8 cellular contexts compared by ENCODE assay signal in the genomic region with DNA sequence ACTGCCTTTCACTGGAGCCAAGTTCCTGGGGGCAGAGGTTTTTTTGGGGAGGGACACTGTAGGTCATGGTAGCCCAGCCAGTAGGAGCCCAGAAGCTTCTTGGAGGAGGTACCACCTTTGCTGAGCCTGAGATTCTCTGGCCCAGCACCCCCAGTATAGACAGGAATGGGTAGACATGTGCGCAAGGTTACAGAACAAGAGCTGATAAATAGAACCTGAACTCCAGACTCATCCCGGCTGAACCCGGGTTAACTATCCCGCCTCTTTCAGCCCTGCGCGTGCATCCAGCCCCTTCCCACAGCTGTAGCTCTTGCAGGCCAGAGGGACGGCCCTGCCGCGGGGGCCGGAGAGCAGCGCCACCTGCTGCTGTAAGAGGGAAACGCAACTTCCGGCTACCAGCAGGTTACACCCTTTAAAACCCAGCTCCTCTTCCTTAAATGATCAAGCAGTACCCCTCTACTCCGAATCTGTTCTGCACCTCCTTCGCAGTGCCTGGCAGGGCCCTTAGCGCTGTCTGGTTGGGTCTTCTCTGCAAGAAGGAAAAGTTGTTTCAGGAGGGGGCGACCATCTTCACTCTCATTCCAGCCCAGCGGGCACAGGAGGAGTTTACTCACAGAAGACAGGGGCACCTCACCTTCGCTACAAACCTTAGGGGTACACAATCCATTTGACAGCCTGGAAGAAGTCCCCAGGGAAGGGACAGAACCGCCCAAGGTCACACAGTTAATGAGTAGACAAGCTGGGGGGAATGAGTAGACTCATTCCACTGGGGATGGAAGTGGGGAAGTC. TPM values are rescaled to one million over a fixed set of nuclear protein-coding genes. Genes with fewer than 3 reads are reported as not detected.
DNase-seq lines count a peak whose midpoint lies in the region; FAIRE-seq and TF ChIP-seq lines count a peak whose summit lies in the region.

No MANE protein-coding gene starts in this region.

- peaks cover 18% of the 10 kb centered on the region for H3K79me2 ChIP-seq in GM23248 (ENCODE audit: insufficient read depth)

- H3K27me3 ChIP-seq in GM23248 (replicated peaks; ENCODE audit: insufficient read depth) (no peaks in the 10 kb centered on the region), spleen (replicated peaks in 1 of 7) (peaks cover 4 to 26% (median 10%) of the 10 kb centered on the region in 7 donors)

- H3K9me3 ChIP-seq in GM23248 (ENCODE audit: low read depth) = no peaks in the 10 kb centered on the region
- H3K9me3 ChIP-seq in spleen = peaks cover 0 to 4% (median 0%) of the 10 kb centered on the region in 8 donors

- 0 out of 2 replicates have a peak, but pooled peaks cover 6% of the 10 kb centered on the region for H4K20me1 ChIP-seq in GM23248 (ENCODE audit: insufficient read depth)

- no peak overlapping the region for H3K4me2 ChIP-seq in GM23248 (ENCODE audit: unreplicated experiment)

- 24 to 27% methylated on average over 20 of the region's 20 CpGs for WGBS in GM23248 (ENCODE audit: low coverage in 1 of 2, low lambda C conversion rate in 2 of 2, missing lambda C conversion rate in 2 of 2), 2 experiments
- 17 to 19% (median 18%) methylated on average over 20 of the region's 20 CpGs for WGBS in spleen, 5 donors

- no peak overlapping the region for H2AFZ ChIP-seq in GM23248

- H3K9me2 ChIP-seq in GM23248 (ENCODE audit: insufficient read depth) = no peaks in the 10 kb centered on the region

- peak; percentile 92 for TF ChIP-seq CTCF in D721Med (IDR thresholded peaks at IDR 0.05; ENCODE audit: insufficient read depth, missing control alignments)
- peak; percentile 98 for TF ChIP-seq CTCF in astrocyte of the cerebellum (IDR thresholded peaks at IDR 0.05; ENCODE audit: low read depth, low read length, missing control alignments)
- peak; percentile 53 to 97 (median 89) for TF ChIP-seq CTCF in spleen (IDR thresholded peaks at IDR 0.05 in 8 of 11, conservative IDR thresholded peaks at IDR 0.05 in 3 of 11)

- intact Hi-C loops in spleen (cut with DNase I; ENCODE audit: low total_unique reads) = loop anchor here (10.0 kb wide), 1 partner anchor 81 kb away; no protein-coding TSS in a partner anchor

- peak; percentile 49 for DNase-seq in D721Med (ENCODE audit: insufficient read length, low spot score)
- DNase-seq in GM23248 = peak; percentile 60
- peak; percentile 64 for DNase-seq in NCI-H1105 treated with DMSO at 0.1 percent for 48 hours (lab: John Stamatoyannopoulos, UW)
- peak; percentile 9 for DNase-seq in T-helper 22 cell (ENCODE audit: low read depth)
- DNase-seq in astrocyte of the cerebellum (ENCODE audit: low read depth) = peak; percentile 24
- DNase-seq in hippocampal formation (lab: John Stamatoyannopoulos, UW) = peak; percentile 19 to 48
- peak; percentile 90 for DNase-seq in spleen
- DNase-seq in pons (ENCODE audit: low spot score) = no peak

- H3K4me1 ChIP-seq in GM23248 (ENCODE audit: insufficient read depth) = no peaks in the 10 kb centered on the region
- peaks cover 3 to 28% (median 12%) of the 10 kb centered on the region in 6 donors for H3K4me1 ChIP-seq in spleen

- no peak overlapping the region for H3K9ac ChIP-seq in GM23248

- 0 out of 2 replicates have a peak, but pooled peaks cover 5% of the 10 kb centered on the region for H3F3A ChIP-seq in GM23248 (ENCODE audit: insufficient read depth)

- H3K36me3 ChIP-seq in GM23248 (ENCODE audit: low read depth) (peaks cover 12% of the 10 kb centered on the region; the same call in 1 of the 2 replicates), spleen (peaks cover 0 to 39% (median 19%) of the 10 kb centered on the region in 6 donors)

- H3K4me3 ChIP-seq in GM23248 = no peak overlapping the region
- H3K4me3 ChIP-seq in astrocyte of the cerebellum (ENCODE audit: low read depth, low read length) = no peak overlapping the region
- no peak overlapping the region for H3K4me3 ChIP-seq in spleen

- H3K27ac ChIP-seq in GM23248 (no peak overlapping the region), spleen (peak overlapping the region in 1 of 8 donors; percentile 28)

- in situ Hi-C loops in GM23248 (cut with MboI) (no loop called here), astrocyte of the cerebellum (cut with HindIII; ENCODE audit: low sequenced_read_pairs) (no loop called here)

- FAIRE-seq in D721Med (lab: Jason Lieb, UNC) = no peak

- TF ChIP-seq POLR2A in spleen (IDR thresholded peaks at IDR 0.05) = no peak

RNA-seq across cellular contexts. Expression of a gene that starts 7.5 kb away (rescaled TPM):
- total RNA-seq in GM23248 (2014; rRNA removed; shearing (Covaris generic)) = 83.3 and 94.1 TPM in 2 replicates
- polyA plus RNA-seq in GM23248 (2016; fragmentation: Nextera tagmentation; extraction: Ambion mirVana) = 57.8 and 58.6 TPM in 2 replicates
- total RNA-seq in spleen = 10 to 100 TPM; 10.6 to 31.3 (median 14.2) TPM
- polyA plus RNA-seq in spleen = 10 to 100 TPM in 1 of 3 donors, 1 to 10 TPM in 2; 4.5 to 11.2 (median 7.0) TPM

RNA-seq across cellular contexts. Expression of a gene that starts 30.1 kb away (rescaled TPM):
- not detected in 2 replicates for total RNA-seq in GM23248 (2014; rRNA removed; shearing (Covaris generic))
- polyA plus RNA-seq in GM23248 (2016; fragmentation: Nextera tagmentation; extraction: Ambion mirVana) (not detected in 2 replicates), spleen (not detected)
- total RNA-seq in spleen = under 1 TPM in 1 of 7 donors, not detected in 6; 0.09 TPM

RNA-seq across cellular contexts. Expression of a gene that starts 35.4 kb away (rescaled TPM):
- not detected in 2 replicates for total RNA-seq in GM23248 (2014; rRNA removed; shearing (Covaris generic))
- polyA plus RNA-seq in GM23248 (2016; fragmentation: Nextera tagmentation; extraction: Ambion mirVana) (not detected in 2 replicates), spleen (under 1 TPM in 2 of 3 donors, not detected in 1; 0.06 to 0.21 TPM)
- under 1 TPM in 1 of 7 donors, not detected in 6; 0.22 TPM for total RNA-seq in spleen
